34 cellular contexts compared by ENCODE assay signal in genomic region chr10:59236064-59236697, GRCh38. TPM values are rescaled to one million over a fixed set of nuclear protein-coding genes. Genes with fewer than 3 reads are reported as not detected.
"Had no signal": no experiment of that assay in that cellular context is flagged by ENCODE, and none has a peak within 500 bp of the region (broad histone marks: within the 10 kb centered on the region; RNA-seq: fewer than 3 reads in every experiment).

No MANE protein-coding gene starts in this region.

- H3K27me3 ChIP-seq: adrenal gland, ascending aorta, cardiac muscle cell had no signal

- ATAC-seq: activated CD8-positive, alpha-beta T cell treated with anti-CD3 and anti-CD28 coated beads for 36 hours; activated naive CD4-positive, alpha-beta T cell treated with anti-CD3 and anti-CD28 coated beads, Interleukin-2, amount 50 U/mL, for 72 hours; activated T-cell treated with anti-CD3 and anti-CD28 coated beads, Interleukin-2, amount 50 U/mL, for 4 hours; activated T-cell treated with anti-CD3 and anti-CD28 coated beads, Interleukin-2, amount 50 U/mL, for 72 hours; activated T-helper 17 cell treated with anti-CD3 and anti-CD28 coated beads, Interleukin-2, amount 50 U/mL, for 72 hours had no signal

- DNase-seq: activated B cell treated with CpG ODN at 0.5 μM for 24 hours; activated CD4-positive, alpha-beta memory T cell treated with anti-CD3 and anti-CD28 coated beads for 36 hours; activated CD4-positive, alpha-beta T cell treated with anti-CD3 and anti-CD28 coated beads for 4 hours; activated CD4-positive, alpha-beta T cell treated with anti-CD3 and anti-CD28 coated beads, Interleukin-2, amount 10 ng/mL, durations not matched to agents 24 days and 14 days; activated CD4-positive, alpha-beta T cell treated with anti-CD3 and anti-CD28 coated beads, Interleukin-2, amount 50 U/mL, for 1 hour; activated CD4-positive, alpha-beta T cell treated with anti-CD3 and anti-CD28 coated beads, Interleukin-2, amount 50 U/mL, for 4 hours; activated CD4-positive, CD25-positive, alpha-beta regulatory T cell treated with anti-CD3 and anti-CD28 coated beads, Interleukin-2, amount 50 U/mL, for 72 hours; activated CD8-positive, alpha-beta memory T cell treated with anti-CD3 and anti-CD28 coated beads, Interleukin-2, amount 50 U/mL, for 4 hours; activated CD8-positive, alpha-beta T cell treated with anti-CD3 and anti-CD28 coated beads for 36 hours; activated effector memory CD4-positive, alpha-beta T cell treated with anti-CD3 and anti-CD28 coated beads, Interleukin-2, amount 50 U/mL, for 16 hours; activated gamma-delta T cell treated with Interleukin-2 at 50 U/mL for 16 hours; activated naive CD4-positive, alpha-beta T cell; activated naive CD4-positive, alpha-beta T cell treated with anti-CD3 and anti-CD28 coated beads for 36 hours; activated naive CD4-positive, alpha-beta T cell treated with anti-CD3 and anti-CD28 coated beads, Interleukin-2, amount 50 U/mL, for 16 hours; activated naive CD8-positive, alpha-beta T cell treated with anti-CD3 and anti-CD28 coated beads for 36 hours; activated T-cell treated with anti-CD3 and anti-CD28 coated beads for 4 hours; activated T-cell treated with anti-CD3 and anti-CD28 coated beads, Interleukin-2, amount 50 U/mL, for 1 hour; activated T-cell treated with anti-CD3 and anti-CD28 coated beads, Interleukin-2, amount 50 U/mL, for 4 hours; activated T-cell treated with anti-CD3 and anti-CD28 coated beads, Interleukin-2, amount 50 U/mL, for 72 hours; adrenal gland; amniotic stem cell; caudate nucleus; cerebellar nuclear complex; T-helper 1 cell; T-helper 2 cell; T-helper 9 cell had no signal

- H3K4me3 ChIP-seq: adrenal gland, ascending aorta, cardiac muscle cell had no signal

- H3K9me3 ChIP-seq: adrenal gland, ascending aorta had no signal

- FAIRE-seq: bronchial epithelial cell, TTC549 had no signal

- H3K27ac ChIP-seq: adrenal gland, ascending aorta, cardiac muscle cell had no signal

- H3K4me1 ChIP-seq: ascending aorta had no signal

- H3K36me3 ChIP-seq: adrenal gland, ascending aorta, cardiac muscle cell had no signal

RNA-seq across cellular contexts. Expression of gene PHYHIPL, which starts 59.7 kb away (rescaled TPM):
- total RNA-seq: activated B cell treated with CpG ODN at 0.5 μM for 24 hours; activated CD4-positive, alpha-beta memory T cell treated with anti-CD3 and anti-CD28 coated beads for 36 hours; activated CD4-positive, alpha-beta T cell treated with anti-CD3 and anti-CD28 coated beads, Interleukin-2, amount 10 ng/mL, durations not matched to agents 24 days and 14 days; activated CD8-positive, alpha-beta memory T cell treated with anti-CD3 and anti-CD28 coated beads for 36 hours; activated CD8-positive, alpha-beta T cell treated with anti-CD3 and anti-CD28 coated beads for 36 hours; activated naive CD4-positive, alpha-beta T cell treated with anti-CD3 and anti-CD28 coated beads for 36 hours; activated naive CD4-positive, alpha-beta T cell treated with anti-CD3 and anti-CD28 coated beads, Interleukin-2, amount 50 U/mL, for 72 hours; activated naive CD8-positive, alpha-beta T cell treated with anti-CD3 and anti-CD28 coated beads for 36 hours; activated T-cell treated with anti-CD3 and anti-CD28 coated beads, Interleukin-2, amount 50 U/mL, for 4 hours; activated T-cell treated with anti-CD3 and anti-CD28 coated beads, Interleukin-2, amount 50 U/mL, for 72 hours; activated T-helper 1 cell treated with anti-CD3 and anti-CD28 coated beads, Interleukin-12 subunit alpha, Interleukin-12 subunit beta, Interleukin-2, Interleukin-4 antibody, amounts not matched to agents 30 ng/mL and 10 ng/mL and 1 ng/mL, durations not matched to agents 14 hours and 24 hours and 36 hours; activated T-helper 17 cell treated with anti-CD3 and anti-CD28 coated beads, Interleukin-2, amount 50 U/mL, for 72 hours; ascending aorta; bronchial epithelial cell; cardiac muscle cell had no signal
